In the genomic region with DNA sequence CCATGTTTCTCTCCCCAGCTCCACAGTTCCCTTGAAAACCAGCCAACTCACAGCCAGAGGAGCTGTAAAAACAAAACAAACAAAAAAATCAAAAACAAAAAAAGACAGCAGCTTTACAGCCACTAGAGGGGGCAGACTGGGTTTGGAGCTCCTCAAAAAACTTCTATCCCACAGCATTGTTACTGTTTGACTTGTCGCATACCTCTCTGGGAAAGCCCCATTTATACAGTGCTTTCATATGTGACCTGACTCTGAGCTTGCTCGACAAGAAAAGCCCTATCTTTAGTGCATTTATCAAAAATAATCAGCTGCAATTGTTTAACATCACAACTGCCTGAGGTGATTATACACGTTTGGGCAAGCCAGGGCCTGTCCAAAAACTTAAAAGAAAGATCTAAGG, we compare ENCODE assay signal across 2 cellular contexts.
TF ChIP-seq lines count a peak whose summit lies in the region.

No MANE protein-coding gene starts in this region.

TF ChIP-seq in HEK293, 187 proteins besides CTCF, POLR2A, EP300 and RAD21:
- TF ChIP-seq ZNF140 (tag by site-specific recombination; IDR thresholded peaks at IDR 0.05) (no peak), ZFP3 (tag by site-specific recombination; IDR thresholded peaks at IDR 0.05; ENCODE audit: low read depth) (0 out of 2 replicates have a peak, but pooled peaks have one; percentile 44), PRDM6 (tag by site-specific recombination; IDR thresholded peaks at IDR 0.05) (peak; percentile 60), FEZF1 (tag by site-specific recombination; IDR thresholded peaks at IDR 0.05) (peak; percentile 20; the same call in 1 of the 2 replicates), GLI2 (tag by site-specific recombination; IDR thresholded peaks at IDR 0.05; ENCODE audit: borderline replicate concordance, low read depth) (no peak), TRIM28 (IDR thresholded peaks at IDR 0.05; ENCODE audit: borderline replicate concordance, low read length) (peak; percentile 71; the same call in 1 of the 2 replicates)

TF ChIP-seq in K562, 482 proteins besides CTCF, POLR2A, EP300 and RAD21 (continued from another document):
- TF ChIP-seq NR2C2 (CRISPR knock-in tag; IDR thresholded peaks at IDR 0.05) = no peak
- TF ChIP-seq NR2C2 (tag; IDR thresholded peaks at IDR 0.05) = no peak
- TF ChIP-seq ZC3H8 (IDR thresholded peaks at IDR 0.05) = no peak
- no peak for TF ChIP-seq FOXA1 (IDR thresholded peaks at IDR 0.05; ENCODE audit: borderline replicate concordance)
- TF ChIP-seq GTF2E2 (tag; IDR thresholded peaks at IDR 0.05) = no peak
- TF ChIP-seq, protein P1, sequence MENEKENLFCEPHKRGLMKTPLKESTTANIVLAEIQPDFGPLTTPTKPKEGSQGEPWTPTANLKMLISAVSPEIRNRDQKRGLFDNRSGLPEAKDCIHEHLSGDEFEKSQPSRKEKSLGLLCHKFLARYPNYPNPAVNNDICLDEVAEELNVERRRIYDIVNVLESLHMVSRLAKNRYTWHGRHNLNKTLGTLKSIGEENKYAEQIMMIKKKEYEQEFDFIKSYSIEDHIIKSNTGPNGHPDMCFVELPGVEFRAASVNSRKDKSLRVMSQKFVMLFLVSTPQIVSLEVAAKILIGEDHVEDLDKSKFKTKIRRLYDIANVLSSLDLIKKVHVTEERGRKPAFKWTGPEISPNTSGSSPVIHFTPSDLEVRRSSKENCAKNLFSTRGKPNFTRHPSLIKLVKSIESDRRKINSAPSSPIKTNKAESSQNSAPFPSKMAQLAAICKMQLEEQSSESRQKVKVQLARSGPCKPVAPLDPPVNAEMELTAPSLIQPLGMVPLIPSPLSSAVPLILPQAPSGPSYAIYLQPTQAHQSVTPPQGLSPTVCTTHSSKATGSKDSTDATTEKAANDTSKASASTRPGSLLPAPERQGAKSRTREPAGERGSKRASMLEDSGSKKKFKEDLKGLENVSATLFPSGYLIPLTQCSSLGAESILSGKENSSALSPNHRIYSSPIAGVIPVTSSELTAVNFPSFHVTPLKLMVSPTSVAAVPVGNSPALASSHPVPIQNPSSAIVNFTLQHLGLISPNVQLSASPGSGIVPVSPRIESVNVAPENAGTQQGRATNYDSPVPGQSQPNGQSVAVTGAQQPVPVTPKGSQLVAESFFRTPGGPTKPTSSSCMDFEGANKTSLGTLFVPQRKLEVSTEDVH (IDR thresholded peaks at IDR 0.05; ENCODE audit: low read depth, partially characterized antibody) = no peak
- TF ChIP-seq SMAD2 (IDR thresholded peaks at IDR 0.05; ENCODE audit: low read depth, low read length) = no peak
- no peak for TF ChIP-seq E2F3 (CRISPR knock-in tag; IDR thresholded peaks at IDR 0.05)
- TF ChIP-seq NFXL1 (CRISPR knock-in tag; IDR thresholded peaks at IDR 0.05) = no peak
- TF ChIP-seq CUX1 (CRISPR knock-in tag; IDR thresholded peaks at IDR 0.05) = no peak
- TF ChIP-seq MCM3 (IDR thresholded peaks at IDR 0.05) = no peak
- TF ChIP-seq ZNF766 (CRISPR knock-in tag; conservative IDR thresholded peaks at IDR 0.05) = no peak
- TF ChIP-seq CBX3 (IDR thresholded peaks at IDR 0.05; ENCODE audit: borderline replicate concordance in 1 of 2, low read length in 2 of 2) = no peak
- no peak for TF ChIP-seq NFATC3 (IDR thresholded peaks at IDR 0.05)
- TF ChIP-seq CAMTA2 (CRISPR knock-in tag; conservative IDR thresholded peaks at IDR 0.05) = no peak
- TF ChIP-seq TARDBP (IDR thresholded peaks at IDR 0.05) = no peak
- TF ChIP-seq ZNF780A (CRISPR knock-in tag; IDR thresholded peaks at IDR 0.05) = no peak
